In the genomic region with DNA sequence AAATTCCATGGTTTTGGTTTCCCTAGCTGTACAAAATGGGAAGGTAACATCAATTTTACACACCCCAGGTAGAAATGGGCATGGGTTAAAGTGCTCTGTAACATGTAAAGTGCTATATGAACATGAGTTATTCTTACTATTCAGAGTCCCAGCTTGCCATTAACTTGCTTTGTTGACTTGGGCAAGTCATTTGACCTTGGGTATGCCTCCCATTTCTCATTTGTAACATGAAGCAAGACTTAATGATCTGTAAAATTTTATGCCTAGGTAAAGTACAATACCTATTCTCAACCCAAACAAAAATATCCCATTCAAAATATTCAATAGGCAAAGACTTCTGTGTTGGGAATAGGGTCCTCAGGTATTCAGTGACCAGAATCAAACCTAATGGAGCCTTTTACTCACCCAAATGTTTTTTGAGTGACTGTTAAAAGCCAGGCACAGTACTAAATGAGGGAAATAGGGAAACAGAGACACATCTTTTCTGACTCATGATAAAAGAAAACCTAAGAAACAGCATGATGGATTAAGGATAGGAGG, we compare ENCODE assay signal across 25 cellular contexts.
"Had no signal": no experiment of that assay in that cellular context is flagged by ENCODE, and none has a peak within 500 bp of the region (broad histone marks: within the 10 kb centered on the region; RNA-seq: fewer than 3 reads in every experiment).

No MANE protein-coding gene starts in this region.

- H3K36me3 Mint-ChIP-seq: activated CD4-positive, alpha-beta memory T cell treated with anti-CD3 and anti-CD28 coated beads for 36 hours; activated naive CD8-positive, alpha-beta T cell treated with anti-CD3 and anti-CD28 coated beads for 36 hours; naive thymus-derived CD4-positive, alpha-beta T cell; stimulated activated memory B cell treated with anti-CD40 and anti-IgM and Interleukin-4, amounts not matched to agents 10 μg/mL and 1 μg/mL and 100 μg/mL, for 72 hours had no signal

- DNase-seq: activated CD4-positive, alpha-beta memory T cell treated with anti-CD3 and anti-CD28 coated beads for 36 hours; activated CD4-positive, alpha-beta T cell treated with anti-CD3 and anti-CD28 coated beads for 48 hours; activated CD4-positive, CD25-positive, alpha-beta regulatory T cell; activated naive CD4-positive, alpha-beta T cell treated with Interleukin-2 at 50 U/mL for 16 hours; activated naive CD8-positive, alpha-beta T cell treated with anti-CD3 and anti-CD28 coated beads for 36 hours; activated T-cell treated with anti-CD3 and anti-CD28 coated beads, Interleukin-2, amount 50 U/mL, for 48 hours; amniotic stem cell; dorsolateral prefrontal cortex; effector memory CD8-positive, alpha-beta T cell; foreskin melanocyte; hypothalamus; lower lobe of right lung; naive thymus-derived CD4-positive, alpha-beta T cell; retina; sigmoid colon; stimulated activated CD4-positive, alpha-beta T cell treated with anti-CD3 and anti-CD28 coated beads, Interleukin-15, amount 100 ng/mL, for 24 hours; T1000; trophoblast cell; uterus had no signal

- H3K27ac ChIP-seq: breast epithelium, lower lobe of right lung, sigmoid colon, uterus had no signal

- H3K27ac Mint-ChIP-seq: activated CD4-positive, alpha-beta memory T cell treated with anti-CD3 and anti-CD28 coated beads for 36 hours; activated naive CD8-positive, alpha-beta T cell treated with anti-CD3 and anti-CD28 coated beads for 36 hours; effector memory CD8-positive, alpha-beta T cell; naive thymus-derived CD4-positive, alpha-beta T cell; stimulated activated memory B cell treated with anti-CD40 and anti-IgM and Interleukin-4, amounts not matched to agents 10 μg/mL and 1 μg/mL and 100 μg/mL, for 72 hours had no signal

- H3K4me3 ChIP-seq: breast epithelium, dorsolateral prefrontal cortex, lower lobe of right lung, sigmoid colon, smooth muscle cell, uterus had no signal

- H3K9me3 ChIP-seq: breast epithelium, lower lobe of right lung, sigmoid colon, uterus had no signal

- H3K4me3 Mint-ChIP-seq: activated CD4-positive, alpha-beta memory T cell treated with anti-CD3 and anti-CD28 coated beads for 36 hours; activated naive CD8-positive, alpha-beta T cell treated with anti-CD3 and anti-CD28 coated beads for 36 hours; central memory CD8-positive, alpha-beta T cell; effector memory CD8-positive, alpha-beta T cell; naive thymus-derived CD4-positive, alpha-beta T cell; stimulated activated memory B cell treated with anti-CD40 and anti-IgM and Interleukin-4, amounts not matched to agents 10 μg/mL and 1 μg/mL and 100 μg/mL, for 72 hours had no signal

- H3K4me1 Mint-ChIP-seq: activated naive CD8-positive, alpha-beta T cell treated with anti-CD3 and anti-CD28 coated beads for 36 hours; central memory CD8-positive, alpha-beta T cell; naive thymus-derived CD4-positive, alpha-beta T cell; stimulated activated memory B cell treated with anti-CD40 and anti-IgM and Interleukin-4, amounts not matched to agents 10 μg/mL and 1 μg/mL and 100 μg/mL, for 72 hours had no signal

- H3K36me3 ChIP-seq: breast epithelium, sigmoid colon, uterus had no signal

- H3K4me1 ChIP-seq: breast epithelium, lower lobe of right lung, sigmoid colon, uterus had no signal

- ATAC-seq: effector memory CD8-positive, alpha-beta T cell; esophagus mucosa; left lobe of liver; lower lobe of right lung; naive thymus-derived CD4-positive, alpha-beta T cell; stimulated activated memory B cell treated with anti-CD40 and anti-IgM and Interleukin-4, amounts not matched to agents 10 μg/mL and 1 μg/mL and 100 μg/mL, for 72 hours had no signal

- H3K27me3 ChIP-seq: breast epithelium, dorsolateral prefrontal cortex, sigmoid colon, uterus had no signal

- H3K9me3 Mint-ChIP-seq: activated CD4-positive, alpha-beta memory T cell treated with anti-CD3 and anti-CD28 coated beads for 36 hours; activated naive CD8-positive, alpha-beta T cell treated with anti-CD3 and anti-CD28 coated beads for 36 hours; central memory CD8-positive, alpha-beta T cell; effector memory CD8-positive, alpha-beta T cell; naive thymus-derived CD4-positive, alpha-beta T cell; stimulated activated memory B cell treated with anti-CD40 and anti-IgM and Interleukin-4, amounts not matched to agents 10 μg/mL and 1 μg/mL and 100 μg/mL, for 72 hours had no signal

- H3K27me3 Mint-ChIP-seq: activated naive CD8-positive, alpha-beta T cell treated with anti-CD3 and anti-CD28 coated beads for 36 hours; stimulated activated memory B cell treated with anti-CD40 and anti-IgM and Interleukin-4, amounts not matched to agents 10 μg/mL and 1 μg/mL and 100 μg/mL, for 72 hours had no signal
